ENCODE assay signal across 19 cellular contexts in the genomic region with DNA sequence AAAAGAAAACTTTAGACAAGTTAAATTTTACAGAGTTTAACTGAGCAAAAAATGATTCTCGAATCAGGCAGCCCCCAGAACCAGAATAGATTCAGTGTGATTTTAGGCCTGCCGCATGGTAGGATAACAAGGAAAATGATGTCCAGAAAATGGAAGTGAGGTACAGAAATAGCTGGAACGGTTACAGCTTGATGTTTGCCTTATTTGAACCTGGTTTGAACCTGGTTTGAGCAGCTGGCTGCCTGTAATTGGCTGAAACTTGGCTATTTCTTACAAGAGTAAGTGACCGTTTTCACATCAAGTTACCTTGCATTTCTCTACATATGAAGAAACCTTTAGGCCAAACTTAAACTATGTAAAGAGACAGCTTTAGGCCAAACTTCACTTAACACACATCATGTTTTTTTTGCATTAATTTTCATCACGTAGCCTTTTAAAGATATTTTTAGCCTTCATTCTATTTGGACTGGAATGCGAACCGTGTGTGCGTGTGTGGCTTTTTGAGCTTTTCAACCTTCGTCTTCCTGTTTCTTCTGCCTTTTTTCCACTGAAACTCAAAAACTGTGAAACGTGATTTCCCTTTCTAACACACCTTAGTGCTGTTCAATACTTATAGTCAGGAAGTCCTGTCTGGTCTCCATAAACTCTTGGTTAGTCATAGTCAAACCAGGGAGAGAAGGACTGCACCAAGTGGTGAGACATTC.
"Had no signal": no experiment of that assay in that cellular context is flagged by ENCODE, and none has a peak within 500 bp of the region (broad histone marks: within the 10 kb centered on the region; RNA-seq: fewer than 3 reads in every experiment).

No MANE protein-coding gene starts in this region.

- H3K4me3 Mint-ChIP-seq: activated CD4-positive, alpha-beta memory T cell treated with anti-CD3 and anti-CD28 coated beads for 36 hours; activated naive CD4-positive, alpha-beta T cell treated with anti-CD3 and anti-CD28 coated beads, Interleukin-2, amount 10 ng/mL, durations not matched to agents 7 days and 5 days; activated T-cell treated with anti-CD3 and anti-CD28 coated beads, Interleukin-2, amount 50 U/mL, for 24 hours; brain; nephron progenitor cell; stimulated activated naive CD8-positive, alpha-beta T cell treated with anti-CD3 and anti-CD28 coated beads, Interleukin-15, Interleukin-2, amounts not matched to agents 100 ng/mL and 50 ng/mL, for 24 hours; type B pancreatic cell had no signal

- H3K9me3 Mint-ChIP-seq: activated CD4-positive, alpha-beta memory T cell treated with anti-CD3 and anti-CD28 coated beads for 36 hours had no signal

- H3K27ac Mint-ChIP-seq: activated CD4-positive, alpha-beta memory T cell treated with anti-CD3 and anti-CD28 coated beads for 36 hours; activated naive CD4-positive, alpha-beta T cell treated with anti-CD3 and anti-CD28 coated beads, Interleukin-2, amount 10 ng/mL, durations not matched to agents 7 days and 5 days; activated T-cell treated with anti-CD3 and anti-CD28 coated beads, Interleukin-2, amount 50 U/mL, for 24 hours; activated T-helper 2 cell treated with anti-CD3 and anti-CD28 coated beads, Interferon-gamma antibody, Interleukin-2, Interleukin-4, amounts not matched to agents 10 μg/mL and 5 μg/mL and 100 μg/mL, durations not matched to agents 14 hours and 24 hours and 36 hours; brain; nephron progenitor cell; stimulated activated naive CD8-positive, alpha-beta T cell treated with anti-CD3 and anti-CD28 coated beads, Interleukin-15, Interleukin-2, amounts not matched to agents 100 ng/mL and 50 ng/mL, for 24 hours; type B pancreatic cell had no signal

- DNase-seq: activated CD4-positive, alpha-beta memory T cell treated with anti-CD3 and anti-CD28 coated beads for 36 hours; activated CD8-positive, alpha-beta memory T cell treated with anti-CD3 and anti-CD28 coated beads, Interleukin-2, amount 50 U/mL, for 48 hours; activated naive CD4-positive, alpha-beta T cell treated with anti-CD3 and anti-CD28 coated beads, Interleukin-2, amount 10 ng/mL, durations not matched to agents 7 days and 5 days; activated T-cell treated with anti-CD3 and anti-CD28 coated beads, Interleukin-2, amount 50 U/mL, for 24 hours; cortex of kidney; foreskin fibroblast; head of caudate nucleus; hippocampal formation; left cardiac atrium; left ventricle myocardium superior; nephron progenitor cell; right lobe of liver; stimulated activated CD4-positive, alpha-beta T cell treated with anti-CD3 and anti-CD28 coated beads, Interleukin-2, amount 100 ng/mL, for 48 hours; T1000; uterus had no signal

- ATAC-seq: left cardiac atrium, left ventricle myocardium superior, right lobe of liver had no signal

- H3K4me1 Mint-ChIP-seq: nephron progenitor cell had no signal

- H3K27me3 Mint-ChIP-seq: activated CD4-positive, alpha-beta memory T cell treated with anti-CD3 and anti-CD28 coated beads for 36 hours; activated T-cell treated with anti-CD3 and anti-CD28 coated beads, Interleukin-2, amount 50 U/mL, for 24 hours; stimulated activated naive CD8-positive, alpha-beta T cell treated with anti-CD3 and anti-CD28 coated beads, Interleukin-15, Interleukin-2, amounts not matched to agents 100 ng/mL and 50 ng/mL, for 24 hours; type B pancreatic cell had no signal
